In the genomic region with DNA sequence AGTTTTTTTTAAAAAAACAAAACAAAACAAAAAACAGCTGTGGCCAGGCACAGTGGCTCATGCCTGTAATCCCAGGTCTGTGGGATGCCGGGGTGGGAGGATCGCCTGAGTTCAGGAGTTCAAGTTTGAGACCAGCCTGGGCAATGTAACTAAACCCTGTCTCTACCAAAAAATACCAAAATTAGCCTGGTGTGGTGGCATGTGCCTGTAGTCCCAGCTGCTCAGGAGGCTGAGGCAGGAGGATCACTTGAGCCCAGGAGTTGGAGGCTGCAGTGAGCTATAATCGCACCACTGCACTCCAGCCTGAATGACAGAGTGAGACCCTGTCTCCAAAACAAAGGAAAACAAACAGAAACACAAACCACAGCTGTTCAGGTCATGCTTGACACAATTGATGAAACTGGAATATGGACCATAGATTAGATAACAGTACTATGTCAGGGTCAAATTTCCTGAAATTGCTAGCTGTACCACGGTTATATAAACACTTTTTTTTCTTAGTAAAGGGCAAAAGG, we compare ENCODE assay signal across 1 cellular context.
TF ChIP-seq lines count a peak whose summit lies in the region.

No MANE protein-coding gene starts in this region.

TF ChIP-seq in HepG2, 621 proteins besides CTCF, POLR2A, EP300 and RAD21 (continued from another document and continues in another):
- TF ChIP-seq KLF13 (CRISPR knock-in tag; IDR thresholded peaks at IDR 0.05) (no peak), ZNF282 (IDR thresholded peaks at IDR 0.05; ENCODE audit: partially characterized antibody) (no peak), ZMYM4 (CRISPR knock-in tag; IDR thresholded peaks at IDR 0.05) (peak; percentile 77), CHCHD3 (CRISPR knock-in tag; IDR thresholded peaks at IDR 0.05) (no peak), ZNF30 (CRISPR knock-in tag; IDR thresholded peaks at IDR 0.05) (no peak), NAIF1 (CRISPR knock-in tag; IDR thresholded peaks at IDR 0.05; ENCODE audit: borderline replicate concordance) (peak; percentile 45; the same call in 1 of the 2 replicates), TMF1 (CRISPR knock-in tag; IDR thresholded peaks at IDR 0.05; ENCODE audit: low read depth) (no peak), SAP130 (CRISPR knock-in tag; IDR thresholded peaks at IDR 0.05; ENCODE audit: low read depth) (peak; percentile 96), FIP1L1 (IDR thresholded peaks at IDR 0.05; ENCODE audit: borderline replicate concordance, insufficient read depth, low read depth, low read length) (no peak), IKZF1 (IDR thresholded peaks at IDR 0.05) (no peak), IRX3 (CRISPR knock-in tag; IDR thresholded peaks at IDR 0.05; ENCODE audit: borderline replicate concordance, low read depth) (no peak), SIN3A (IDR thresholded peaks at IDR 0.05; ENCODE audit: borderline replicate concordance, low read depth, low read length) (no peak), ZNF264 (CRISPR knock-in tag; IDR thresholded peaks at IDR 0.05) (peak; percentile 80; the same call in 1 of the 2 replicates), SCMH1 (CRISPR knock-in tag; IDR thresholded peaks at IDR 0.05; ENCODE audit: borderline replicate concordance) (no peak), SMAD1 (CRISPR knock-in tag; IDR thresholded peaks at IDR 0.05; ENCODE audit: borderline replicate concordance, low read depth) (no peak; the same call in 1 of the 2 replicates), TAF15 (IDR thresholded peaks at IDR 0.05; ENCODE audit: low read depth, low read length, poor library complexity, severe bottlenecking) (no peak), ZNF326 (CRISPR knock-in tag; IDR thresholded peaks at IDR 0.05; ENCODE audit: borderline replicate concordance) (no peak), ZNF609 (CRISPR knock-in tag; IDR thresholded peaks at IDR 0.05; ENCODE audit: borderline replicate concordance) (peak; percentile 94), ZNF20 (CRISPR knock-in tag; IDR thresholded peaks at IDR 0.05) (no peak), ZNF354B (CRISPR knock-in tag; IDR thresholded peaks at IDR 0.05) (0 out of 2 replicates have a peak, but pooled peaks have one; percentile 41), RXRB (CRISPR knock-in tag; IDR thresholded peaks at IDR 0.05; ENCODE audit: borderline replicate concordance) (peak; percentile 98), PPARG (CRISPR knock-in tag; conservative IDR thresholded peaks at IDR 0.05) (peak; percentile 94), SOX6 (IDR thresholded peaks at IDR 0.05) (no peak), SOX6 (CRISPR knock-in tag; IDR thresholded peaks at IDR 0.05) (peak; percentile 100), ARID5B (CRISPR knock-in tag; IDR thresholded peaks at IDR 0.05) (peak; percentile 98), SUZ12 (IDR thresholded peaks at IDR 0.05; ENCODE audit: low read depth, low read length) (no peak), REXO4 (CRISPR knock-in tag; IDR thresholded peaks at IDR 0.05; ENCODE audit: borderline replicate concordance) (no peak), ZNF335 (CRISPR knock-in tag; IDR thresholded peaks at IDR 0.05) (no peak), IRF9 (CRISPR knock-in tag; IDR thresholded peaks at IDR 0.05; ENCODE audit: borderline replicate concordance) (no peak), ZSCAN12 (CRISPR knock-in tag; IDR thresholded peaks at IDR 0.05) (no peak), GATAD1 (CRISPR knock-in tag; IDR thresholded peaks at IDR 0.05) (peak; percentile 52; the same call in 1 of the 2 replicates), MATR3 (CRISPR knock-in tag; IDR thresholded peaks at IDR 0.05) (no peak), HNRNPL (IDR thresholded peaks at IDR 0.05; ENCODE audit: low read depth, low read length) (no peak), YY1 (IDR thresholded peaks at IDR 0.05; ENCODE audit: insufficient read depth, insufficient replicate concordance, low read depth, low read length) (no peak), DNMT1 (CRISPR knock-in tag; IDR thresholded peaks at IDR 0.05) (no peak), ONECUT2 (CRISPR knock-in tag; IDR thresholded peaks at IDR 0.05) (0 out of 2 replicates have a peak, but pooled peaks have one; percentile 23), PRPF4 (IDR thresholded peaks at IDR 0.05; ENCODE audit: low read depth, low read length, poor library complexity, severe bottlenecking) (no peak), CBX1 (IDR thresholded peaks at IDR 0.05; ENCODE audit: low read depth) (no peak), SIX1 (CRISPR knock-in tag; IDR thresholded peaks at IDR 0.05; ENCODE audit: borderline replicate concordance) (peak; percentile 97)
- TF ChIP-seq, protein P1, sequence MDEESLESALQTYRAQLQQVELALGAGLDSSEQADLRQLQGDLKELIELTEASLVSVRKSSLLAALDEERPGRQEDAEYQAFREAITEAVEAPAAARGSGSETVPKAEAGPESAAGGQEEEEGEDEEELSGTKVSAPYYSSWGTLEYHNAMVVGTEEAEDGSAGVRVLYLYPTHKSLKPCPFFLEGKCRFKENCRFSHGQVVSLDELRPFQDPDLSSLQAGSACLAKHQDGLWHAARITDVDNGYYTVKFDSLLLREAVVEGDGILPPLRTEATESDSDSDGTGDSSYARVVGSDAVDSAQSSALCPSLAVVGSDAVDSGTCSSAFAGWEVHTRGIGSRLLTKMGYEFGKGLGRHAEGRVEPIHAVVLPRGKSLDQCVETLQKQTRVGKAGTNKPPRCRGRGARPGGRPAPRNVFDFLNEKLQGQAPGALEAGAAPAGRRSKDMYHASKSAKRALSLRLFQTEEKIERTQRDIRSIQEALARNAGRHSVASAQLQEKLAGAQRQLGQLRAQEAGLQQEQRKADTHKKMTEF (CRISPR knock-in tag; IDR thresholded peaks at IDR 0.05): peak; percentile 91
- TF ChIP-seq, protein P2, sequence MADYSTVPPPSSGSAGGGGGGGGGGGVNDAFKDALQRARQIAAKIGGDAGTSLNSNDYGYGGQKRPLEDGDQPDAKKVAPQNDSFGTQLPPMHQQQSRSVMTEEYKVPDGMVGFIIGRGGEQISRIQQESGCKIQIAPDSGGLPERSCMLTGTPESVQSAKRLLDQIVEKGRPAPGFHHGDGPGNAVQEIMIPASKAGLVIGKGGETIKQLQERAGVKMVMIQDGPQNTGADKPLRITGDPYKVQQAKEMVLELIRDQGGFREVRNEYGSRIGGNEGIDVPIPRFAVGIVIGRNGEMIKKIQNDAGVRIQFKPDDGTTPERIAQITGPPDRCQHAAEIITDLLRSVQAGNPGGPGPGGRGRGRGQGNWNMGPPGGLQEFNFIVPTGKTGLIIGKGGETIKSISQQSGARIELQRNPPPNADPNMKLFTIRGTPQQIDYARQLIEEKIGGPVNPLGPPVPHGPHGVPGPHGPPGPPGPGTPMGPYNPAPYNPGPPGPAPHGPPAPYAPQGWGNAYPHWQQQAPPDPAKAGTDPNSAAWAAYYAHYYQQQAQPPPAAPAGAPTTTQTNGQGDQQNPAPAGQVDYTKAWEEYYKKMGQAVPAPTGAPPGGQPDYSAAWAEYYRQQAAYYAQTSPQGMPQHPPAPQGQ (CRISPR knock-in tag; IDR thresholded peaks at IDR 0.05; ENCODE audit: borderline replicate concordance): no peak
- TF ChIP-seq, protein P3, sequence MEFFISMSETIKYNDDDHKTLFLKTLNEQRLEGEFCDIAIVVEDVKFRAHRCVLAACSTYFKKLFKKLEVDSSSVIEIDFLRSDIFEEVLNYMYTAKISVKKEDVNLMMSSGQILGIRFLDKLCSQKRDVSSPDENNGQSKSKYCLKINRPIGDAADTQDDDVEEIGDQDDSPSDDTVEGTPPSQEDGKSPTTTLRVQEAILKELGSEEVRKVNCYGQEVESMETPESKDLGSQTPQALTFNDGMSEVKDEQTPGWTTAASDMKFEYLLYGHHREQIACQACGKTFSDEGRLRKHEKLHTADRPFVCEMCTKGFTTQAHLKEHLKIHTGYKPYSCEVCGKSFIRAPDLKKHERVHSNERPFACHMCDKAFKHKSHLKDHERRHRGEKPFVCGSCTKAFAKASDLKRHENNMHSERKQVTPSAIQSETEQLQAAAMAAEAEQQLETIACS (CRISPR knock-in tag; IDR thresholded peaks at IDR 0.05): no peak
- TF ChIP-seq, protein P4, sequence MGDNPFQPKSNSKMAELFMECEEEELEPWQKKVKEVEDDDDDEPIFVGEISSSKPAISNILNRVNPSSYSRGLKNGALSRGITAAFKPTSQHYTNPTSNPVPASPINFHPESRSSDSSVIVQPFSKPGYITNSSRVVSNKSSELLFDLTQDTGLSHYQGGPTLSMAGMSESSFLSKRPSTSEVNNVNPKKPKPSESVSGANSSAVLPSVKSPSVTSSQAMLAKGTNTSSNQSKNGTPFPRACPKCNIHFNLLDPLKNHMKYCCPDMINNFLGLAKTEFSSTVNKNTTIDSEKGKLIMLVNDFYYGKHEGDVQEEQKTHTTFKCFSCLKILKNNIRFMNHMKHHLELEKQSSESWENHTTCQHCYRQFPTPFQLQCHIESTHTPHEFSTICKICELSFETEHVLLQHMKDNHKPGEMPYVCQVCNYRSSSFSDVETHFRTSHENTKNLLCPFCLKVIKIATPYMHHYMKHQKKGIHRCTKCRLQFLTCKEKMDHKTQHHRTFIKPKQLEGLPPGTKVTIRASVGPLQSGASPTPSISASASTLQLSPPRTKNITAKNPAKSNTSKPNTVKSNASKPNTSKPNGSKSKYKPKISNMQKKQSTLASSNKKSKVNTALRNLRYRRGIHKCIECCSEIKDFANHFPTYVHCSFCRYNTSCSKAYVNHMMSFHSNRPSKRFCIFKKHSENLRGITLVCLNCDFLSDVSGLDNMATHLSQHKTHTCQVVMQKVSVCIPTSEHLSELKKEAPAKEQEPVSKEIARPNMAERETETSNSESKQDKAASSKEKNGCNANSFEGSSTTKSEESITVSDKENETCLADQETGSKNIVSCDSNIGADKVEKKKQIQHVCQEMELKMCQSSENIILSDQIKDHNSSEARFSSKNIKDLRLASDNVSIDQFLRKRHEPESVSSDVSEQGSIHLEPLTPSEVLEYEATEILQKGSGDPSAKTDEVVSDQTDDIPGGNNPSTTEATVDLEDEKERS (CRISPR knock-in tag; IDR thresholded peaks at IDR 0.05): peak; percentile 100
- TF ChIP-seq, protein P5, sequence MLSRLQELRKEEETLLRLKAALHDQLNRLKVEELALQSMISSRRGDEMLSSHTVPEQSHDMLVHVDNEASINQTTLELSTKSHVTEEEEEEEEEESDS (CRISPR knock-in tag; IDR thresholded peaks at IDR 0.05; ENCODE audit: borderline replicate concordance): no peak
- TF ChIP-seq, protein P6, sequence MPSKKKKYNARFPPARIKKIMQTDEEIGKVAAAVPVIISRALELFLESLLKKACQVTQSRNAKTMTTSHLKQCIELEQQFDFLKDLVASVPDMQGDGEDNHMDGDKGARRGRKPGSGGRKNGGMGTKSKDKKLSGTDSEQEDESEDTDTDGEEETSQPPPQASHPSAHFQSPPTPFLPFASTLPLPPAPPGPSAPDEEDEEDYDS (CRISPR knock-in tag; IDR thresholded peaks at IDR 0.05): 0 out of 2 replicates have a peak, but pooled peaks have one; percentile 36
